8 cellular contexts compared by ENCODE assay signal in genomic region chr20:4179545-4179944, GRCh38.
"Had no signal": no experiment of that assay in that cellular context is flagged by ENCODE, and none has a peak within 500 bp of the region (broad histone marks: within the 10 kb centered on the region; RNA-seq: fewer than 3 reads in every experiment).

No MANE protein-coding gene starts in this region.

- ATAC-seq: GM12878 had no signal

- FAIRE-seq: G401.6, GM12878, GM12891, GM12892, GM18507, GM19239 had no signal

- DNase-seq: GDM1, GF-D8 had no signal

- H3K4me3 ChIP-seq: GM12878 had no signal
